In the genomic region with DNA sequence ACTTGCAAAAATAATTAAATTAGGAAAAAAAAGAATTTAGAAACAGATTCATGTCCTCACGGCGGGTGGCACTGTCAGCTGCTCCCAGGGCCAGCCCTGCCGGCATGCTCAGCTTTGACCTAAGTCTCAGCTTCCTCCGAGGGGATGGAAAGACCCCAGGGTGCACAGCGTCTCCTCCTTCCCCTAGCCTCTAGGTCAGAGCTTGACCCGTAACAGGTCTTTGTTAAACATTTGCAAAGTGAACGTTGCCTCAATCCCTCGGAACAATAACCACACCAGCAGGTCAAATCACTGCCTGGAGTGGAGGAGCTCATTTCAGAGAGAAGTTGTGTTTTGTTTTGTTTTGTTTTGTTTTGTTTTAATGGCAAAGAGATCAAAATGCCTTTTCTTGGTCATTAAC, we compare ENCODE assay signal across 1 cellular context.
A peak's percentile ranks its signal among the peaks of the same experiment; 100 is the strongest.
TF ChIP-seq lines count a peak whose summit lies in the region.

No MANE protein-coding gene starts in this region.

TF ChIP-seq in H1, 55 proteins besides CTCF, POLR2A, EP300 and RAD21 (continued from another document):
- TF ChIP-seq, protein P1, sequence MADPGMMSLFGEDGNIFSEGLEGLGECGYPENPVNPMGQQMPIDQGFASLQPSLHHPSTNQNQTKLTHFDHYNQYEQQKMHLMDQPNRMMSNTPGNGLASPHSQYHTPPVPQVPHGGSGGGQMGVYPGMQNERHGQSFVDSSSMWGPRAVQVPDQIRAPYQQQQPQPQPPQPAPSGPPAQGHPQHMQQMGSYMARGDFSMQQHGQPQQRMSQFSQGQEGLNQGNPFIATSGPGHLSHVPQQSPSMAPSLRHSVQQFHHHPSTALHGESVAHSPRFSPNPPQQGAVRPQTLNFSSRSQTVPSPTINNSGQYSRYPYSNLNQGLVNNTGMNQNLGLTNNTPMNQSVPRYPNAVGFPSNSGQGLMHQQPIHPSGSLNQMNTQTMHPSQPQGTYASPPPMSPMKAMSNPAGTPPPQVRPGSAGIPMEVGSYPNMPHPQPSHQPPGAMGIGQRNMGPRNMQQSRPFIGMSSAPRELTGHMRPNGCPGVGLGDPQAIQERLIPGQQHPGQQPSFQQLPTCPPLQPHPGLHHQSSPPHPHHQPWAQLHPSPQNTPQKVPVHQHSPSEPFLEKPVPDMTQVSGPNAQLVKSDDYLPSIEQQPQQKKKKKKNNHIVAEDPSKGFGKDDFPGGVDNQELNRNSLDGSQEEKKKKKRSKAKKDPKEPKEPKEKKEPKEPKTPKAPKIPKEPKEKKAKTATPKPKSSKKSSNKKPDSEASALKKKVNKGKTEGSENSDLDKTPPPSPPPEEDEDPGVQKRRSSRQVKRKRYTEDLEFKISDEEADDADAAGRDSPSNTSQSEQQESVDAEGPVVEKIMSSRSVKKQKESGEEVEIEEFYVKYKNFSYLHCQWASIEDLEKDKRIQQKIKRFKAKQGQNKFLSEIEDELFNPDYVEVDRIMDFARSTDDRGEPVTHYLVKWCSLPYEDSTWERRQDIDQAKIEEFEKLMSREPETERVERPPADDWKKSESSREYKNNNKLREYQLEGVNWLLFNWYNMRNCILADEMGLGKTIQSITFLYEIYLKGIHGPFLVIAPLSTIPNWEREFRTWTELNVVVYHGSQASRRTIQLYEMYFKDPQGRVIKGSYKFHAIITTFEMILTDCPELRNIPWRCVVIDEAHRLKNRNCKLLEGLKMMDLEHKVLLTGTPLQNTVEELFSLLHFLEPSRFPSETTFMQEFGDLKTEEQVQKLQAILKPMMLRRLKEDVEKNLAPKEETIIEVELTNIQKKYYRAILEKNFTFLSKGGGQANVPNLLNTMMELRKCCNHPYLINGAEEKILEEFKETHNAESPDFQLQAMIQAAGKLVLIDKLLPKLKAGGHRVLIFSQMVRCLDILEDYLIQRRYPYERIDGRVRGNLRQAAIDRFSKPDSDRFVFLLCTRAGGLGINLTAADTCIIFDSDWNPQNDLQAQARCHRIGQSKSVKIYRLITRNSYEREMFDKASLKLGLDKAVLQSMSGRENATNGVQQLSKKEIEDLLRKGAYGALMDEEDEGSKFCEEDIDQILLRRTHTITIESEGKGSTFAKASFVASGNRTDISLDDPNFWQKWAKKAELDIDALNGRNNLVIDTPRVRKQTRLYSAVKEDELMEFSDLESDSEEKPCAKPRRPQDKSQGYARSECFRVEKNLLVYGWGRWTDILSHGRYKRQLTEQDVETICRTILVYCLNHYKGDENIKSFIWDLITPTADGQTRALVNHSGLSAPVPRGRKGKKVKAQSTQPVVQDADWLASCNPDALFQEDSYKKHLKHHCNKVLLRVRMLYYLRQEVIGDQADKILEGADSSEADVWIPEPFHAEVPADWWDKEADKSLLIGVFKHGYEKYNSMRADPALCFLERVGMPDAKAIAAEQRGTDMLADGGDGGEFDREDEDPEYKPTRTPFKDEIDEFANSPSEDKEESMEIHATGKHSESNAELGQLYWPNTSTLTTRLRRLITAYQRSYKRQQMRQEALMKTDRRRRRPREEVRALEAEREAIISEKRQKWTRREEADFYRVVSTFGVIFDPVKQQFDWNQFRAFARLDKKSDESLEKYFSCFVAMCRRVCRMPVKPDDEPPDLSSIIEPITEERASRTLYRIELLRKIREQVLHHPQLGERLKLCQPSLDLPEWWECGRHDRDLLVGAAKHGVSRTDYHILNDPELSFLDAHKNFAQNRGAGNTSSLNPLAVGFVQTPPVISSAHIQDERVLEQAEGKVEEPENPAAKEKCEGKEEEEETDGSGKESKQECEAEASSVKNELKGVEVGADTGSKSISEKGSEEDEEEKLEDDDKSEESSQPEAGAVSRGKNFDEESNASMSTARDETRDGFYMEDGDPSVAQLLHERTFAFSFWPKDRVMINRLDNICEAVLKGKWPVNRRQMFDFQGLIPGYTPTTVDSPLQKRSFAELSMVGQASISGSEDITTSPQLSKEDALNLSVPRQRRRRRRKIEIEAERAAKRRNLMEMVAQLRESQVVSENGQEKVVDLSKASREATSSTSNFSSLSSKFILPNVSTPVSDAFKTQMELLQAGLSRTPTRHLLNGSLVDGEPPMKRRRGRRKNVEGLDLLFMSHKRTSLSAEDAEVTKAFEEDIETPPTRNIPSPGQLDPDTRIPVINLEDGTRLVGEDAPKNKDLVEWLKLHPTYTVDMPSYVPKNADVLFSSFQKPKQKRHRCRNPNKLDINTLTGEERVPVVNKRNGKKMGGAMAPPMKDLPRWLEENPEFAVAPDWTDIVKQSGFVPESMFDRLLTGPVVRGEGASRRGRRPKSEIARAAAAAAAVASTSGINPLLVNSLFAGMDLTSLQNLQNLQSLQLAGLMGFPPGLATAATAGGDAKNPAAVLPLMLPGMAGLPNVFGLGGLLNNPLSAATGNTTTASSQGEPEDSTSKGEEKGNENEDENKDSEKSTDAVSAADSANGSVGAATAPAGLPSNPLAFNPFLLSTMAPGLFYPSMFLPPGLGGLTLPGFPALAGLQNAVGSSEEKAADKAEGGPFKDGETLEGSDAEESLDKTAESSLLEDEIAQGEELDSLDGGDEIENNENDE (IDR thresholded peaks at IDR 0.05; ENCODE audit: insufficient replicate concordance, low read length) = no peak
- no peak for TF ChIP-seq POLR2AphosphoS5 (IDR thresholded peaks at IDR 0.05; ENCODE audit: low read depth, low read length)
- no peak for TF ChIP-seq SIN3A (conservative IDR thresholded peaks at IDR 0.05 in 1 of 2, IDR thresholded peaks at IDR 0.05 in 1 of 2; ENCODE audit: low read depth in 1 of 2, low read length in 2 of 2)
- no peak for TF ChIP-seq CBX8 (IDR thresholded peaks at IDR 0.05; ENCODE audit: borderline replicate concordance, low read depth, low read length)
- TF ChIP-seq NANOG (IDR thresholded peaks at IDR 0.05; ENCODE audit: insufficient read depth, low read depth, low read length, poor library complexity, severe bottlenecking) = peak; percentile 75
- TF ChIP-seq YY1 (IDR thresholded peaks at IDR 0.05; ENCODE audit: low read depth, low read length) = peak; percentile 16; the same call in 1 of the 2 replicates
- TF ChIP-seq BACH1 (IDR thresholded peaks at IDR 0.05; ENCODE audit: low read length) = no peak
- no peak for TF ChIP-seq MAFK (IDR thresholded peaks at IDR 0.05; ENCODE audit: low read depth, low read length)
